ENCODE assay signal across 1 cellular context in the genomic region with DNA sequence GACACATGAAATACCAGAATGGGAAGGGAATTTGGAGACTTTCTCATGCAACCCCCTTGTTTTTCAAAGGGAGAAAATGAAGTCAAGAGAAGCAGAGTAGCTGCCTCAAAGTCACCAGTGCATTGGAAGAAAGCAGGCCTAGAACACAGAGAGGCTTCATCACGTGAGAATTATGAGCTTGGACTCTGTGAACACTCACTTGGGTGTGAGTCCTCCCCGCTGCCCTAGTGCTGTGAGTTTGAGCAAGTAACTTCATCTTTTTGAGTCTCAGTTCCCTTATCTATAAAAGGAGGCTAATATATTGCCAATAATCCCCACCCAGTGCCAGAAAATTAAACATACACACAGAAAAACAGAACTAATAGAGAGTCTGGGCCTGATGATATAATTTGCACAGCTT.
TF ChIP-seq lines count a peak whose summit lies in the region.

No MANE protein-coding gene starts in this region.

TF ChIP-seq in SK-N-SH, 30 proteins besides CTCF, POLR2A, EP300 and RAD21 (continued from another document):
- TF ChIP-seq REST (IDR thresholded peaks at IDR 0.05; ENCODE audit: low read depth, low read length), result no peak
